21 cellular contexts compared by ENCODE assay signal in genomic region chr14:55782166-55782565, GRCh38.
DNase-seq lines count a peak whose midpoint lies in the region; ATAC-seq and TF ChIP-seq lines count a peak whose summit lies in the region.
"Had no signal": no experiment of that assay in that cellular context is flagged by ENCODE, and none has a peak within 500 bp of the region (broad histone marks: within the 10 kb centered on the region; RNA-seq: fewer than 3 reads in every experiment).

No MANE protein-coding gene starts in this region.

- DNase-seq in Calu3, result no peak
- DNase-seq in choroid plexus epithelial cell (ENCODE audit: low read depth), result peak; percentile 71
- no peak for DNase-seq in hepatocyte (ENCODE audit: low spot score)
- DNase-seq in mesendoderm, result no peak
- no peak for DNase-seq in RWPE1 (ENCODE audit: low spot score)
- DNase-seq in dorsolateral prefrontal cortex, result no peak
- no peak for DNase-seq in NCI-H1436 treated with DMSO at 0.1 percent for 48 hours (lab: John Stamatoyannopoulos, UW)
- DNase-seq: CD8-positive, alpha-beta T cell; GDM1; Kasumi-1; NCI-H1092 treated with DMSO at 0.1 percent for 48 hours; NCI-H146; NCI-H2029; NCI-H226; NCI-H510A treated with DMSO at 0.1 percent for 48 hours; NCI-H748 treated with DMSO at 0.1 percent for 48 hours had no signal

- no TSS peak for BruUV-seq in Calu3 (replicated peaks; lab: Mats Ljungman, UMichigan)

- peaks cover 4% of the 10 kb centered on the region for H3K4me1 ChIP-seq in hepatocyte (ENCODE audit: insufficient read depth)
- no peaks in the 10 kb centered on the region for H3K4me1 ChIP-seq in mesendoderm (ENCODE audit: control insufficient read depth, low read depth, low read length)
- H3K4me1 ChIP-seq: BLaER1 treated with 17β-estradiol and CSF1 and Interleukin-3, amounts not matched to agents 10 nM and 100 nM had no signal

- no peak overlapping the region for H2AK5ac ChIP-seq in mesendoderm (ENCODE audit: low read length)

- no peak overlapping the region for H2BK15ac ChIP-seq in mesendoderm (replicated peaks; ENCODE audit: low read depth)

- H3K23ac ChIP-seq in mesendoderm (ENCODE audit: low read length), result no peak overlapping the region

- CTCF ChIA-PET in Calu3 (lab: Charles Lee) (no interaction called here), RWPE1 (lab: Yijun Ruan, JAX) (no interaction called here)

- H3K4ac ChIP-seq in mesendoderm (ENCODE audit: low read depth, low read length), result no peak overlapping the region

- ATAC-seq in activated T-helper 17 cell treated with anti-CD3 and anti-CD28 coated beads, Interleukin-2, amount 50 U/mL, for 72 hours (replicated peaks), result peak; percentile 50
- ATAC-seq: CD8-positive, alpha-beta T cell; Panc1; SK-N-SH treated with all-trans-retinoic acid at 6 μM for 48 hours had no signal

- peaks cover 16% of the 10 kb centered on the region for H3K36me3 Mint-ChIP-seq in Calu3 (ENCODE audit: insufficient read depth, unreplicated experiment)
- H3K36me3 Mint-ChIP-seq in activated T-helper 17 cell treated with anti-CD3 and anti-CD28 coated beads, Interleukin-2, amount 50 U/mL, for 72 hours (ENCODE audit: low read depth), result no peaks in the 10 kb centered on the region
- H3K36me3 Mint-ChIP-seq: CD8-positive, alpha-beta T cell had no signal

- no peak overlapping the region for H3K4me3 Mint-ChIP-seq in Calu3 (ENCODE audit: low read depth, unreplicated experiment)
- no peak overlapping the region for H3K4me3 Mint-ChIP-seq in activated T-helper 17 cell treated with anti-CD3 and anti-CD28 coated beads, Interleukin-2, amount 50 U/mL, for 72 hours
- H3K4me3 Mint-ChIP-seq: CD8-positive, alpha-beta T cell had no signal

- no peaks in the 10 kb centered on the region for H4K20me1 ChIP-seq in hepatocyte (ENCODE audit: insufficient read depth, poor library complexity, severe bottlenecking)
- H4K20me1 ChIP-seq: BLaER1 treated with 17β-estradiol and CSF1 and Interleukin-3, amounts not matched to agents 10 nM and 100 nM had no signal

- no peak overlapping the region for H2BK120ac ChIP-seq in mesendoderm (ENCODE audit: low read depth, low read length)

- H4K8ac ChIP-seq in mesendoderm (ENCODE audit: low read depth, low read length), result no peak overlapping the region

- H3K27me3 Mint-ChIP-seq in Calu3 (ENCODE audit: unreplicated experiment), result no peaks in the 10 kb centered on the region
- H3K27me3 Mint-ChIP-seq in activated T-helper 17 cell treated with anti-CD3 and anti-CD28 coated beads, Interleukin-2, amount 50 U/mL, for 72 hours, result no peaks in the 10 kb centered on the region

- H3K27me3 ChIP-seq in hepatocyte, result no peaks in the 10 kb centered on the region
- H3K27me3 ChIP-seq in mesendoderm (ENCODE audit: insufficient read depth, low read length, poor library complexity), result no peaks in the 10 kb centered on the region
- no peaks in the 10 kb centered on the region for H3K27me3 ChIP-seq in dorsolateral prefrontal cortex
- H3K27me3 ChIP-seq: BLaER1 treated with 17β-estradiol and CSF1 and Interleukin-3, amounts not matched to agents 10 nM and 100 nM had no signal

- intact Hi-C loops in Calu3 (cut with micrococcal nuclease; ENCODE audit: unreplicated experiment), result no loop called here
- intact Hi-C loops in dorsolateral prefrontal cortex (cut with DNase I), result no loop called here

- H3K79me2 ChIP-seq in hepatocyte, result no peaks in the 10 kb centered on the region
- no peaks in the 10 kb centered on the region for H3K79me2 ChIP-seq in mesendoderm (ENCODE audit: control insufficient read depth, insufficient read depth, low read length)

- peak overlapping the region; percentile 52 for H3K27ac Mint-ChIP-seq in Calu3 (ENCODE audit: unreplicated experiment)
- H3K27ac Mint-ChIP-seq in activated T-helper 17 cell treated with anti-CD3 and anti-CD28 coated beads, Interleukin-2, amount 50 U/mL, for 72 hours, result no peak overlapping the region
- H3K27ac Mint-ChIP-seq: CD8-positive, alpha-beta T cell had no signal

- H3K4me3 ChIP-seq in choroid plexus epithelial cell (ENCODE audit: low read depth, low read length) (no peak overlapping the region), hepatocyte (no peak overlapping the region), mesendoderm (ENCODE audit: low read length) (no peak overlapping the region), dorsolateral prefrontal cortex (no peak overlapping the region)
- H3K4me3 ChIP-seq: BLaER1 treated with 17β-estradiol and CSF1 and Interleukin-3, amounts not matched to agents 10 nM and 100 nM had no signal

- TF ChIP-seq CTCF in Calu3 (IDR thresholded peaks at IDR 0.05; ENCODE audit: unreplicated experiment) (no peak), choroid plexus epithelial cell (conservative IDR thresholded peaks at IDR 0.05; ENCODE audit: low read depth, low read length) (no peak), hepatocyte (IDR thresholded peaks at IDR 0.05; ENCODE audit: poor library complexity) (no peak), RWPE1 (conservative IDR thresholded peaks at IDR 0.05; ENCODE audit: low read depth) (no peak), dorsolateral prefrontal cortex (IDR thresholded peaks at IDR 0.05 in 54 of 56, conservative IDR thresholded peaks at IDR 0.05 in 2 of 56; ENCODE audit: low read depth in 1 of 56, partially characterized antibody in 56 of 56) (no peak)

- peaks cover 47% of the 10 kb centered on the region for H3K4me1 Mint-ChIP-seq in Calu3 (ENCODE audit: low read depth, unreplicated experiment)
- no peaks in the 10 kb centered on the region for H3K4me1 Mint-ChIP-seq in activated T-helper 17 cell treated with anti-CD3 and anti-CD28 coated beads, Interleukin-2, amount 50 U/mL, for 72 hours

- no peaks in the 10 kb centered on the region for H3K9me3 ChIP-seq in hepatocyte (ENCODE audit: low read depth)

- H2AFZ ChIP-seq in hepatocyte, result no peak overlapping the region

- H3K36me3 ChIP-seq in hepatocyte (replicated peaks; ENCODE audit: insufficient read depth, low read depth) (no peaks in the 10 kb centered on the region), mesendoderm (ENCODE audit: control insufficient read depth, insufficient read depth, low read length) (no peaks in the 10 kb centered on the region)
- H3K36me3 ChIP-seq: BLaER1 treated with 17β-estradiol and CSF1 and Interleukin-3, amounts not matched to agents 10 nM and 100 nM had no signal

- H3K4me2 ChIP-seq in hepatocyte (no peak overlapping the region), mesendoderm (ENCODE audit: low read length) (no peak overlapping the region)
- H3K4me2 ChIP-seq: BLaER1 treated with 17β-estradiol and CSF1 and Interleukin-3, amounts not matched to agents 10 nM and 100 nM had no signal

- H3K79me1 ChIP-seq in mesendoderm (ENCODE audit: low read length), result no peaks in the 10 kb centered on the region

- POLR2A ChIA-PET in RWPE1 (lab: Yijun Ruan, JAX; ENCODE audit: low non-redundant PET), result no interaction called here

- no peak overlapping the region for H4K5ac ChIP-seq in mesendoderm (ENCODE audit: low read length)

- H3K27ac ChIP-seq in hepatocyte, result peak overlapping the region; percentile 67
- H3K27ac ChIP-seq in mesendoderm (ENCODE audit: low read depth, low read length), result no peak overlapping the region
- no peak overlapping the region for H3K27ac ChIP-seq in RWPE1
- H3K27ac ChIP-seq in dorsolateral prefrontal cortex, result no peak overlapping the region
- H3K27ac ChIP-seq: 22Rv1; BLaER1 treated with 17β-estradiol and CSF1 and Interleukin-3, amounts not matched to agents 10 nM and 100 nM had no signal

- H2BK5ac ChIP-seq in mesendoderm (ENCODE audit: low read length), result no peak overlapping the region

- H3K9me3 Mint-ChIP-seq in Calu3 (ENCODE audit: low read depth, unreplicated experiment), result peaks cover 9% of the 10 kb centered on the region
- H3K9me3 Mint-ChIP-seq in activated T-helper 17 cell treated with anti-CD3 and anti-CD28 coated beads, Interleukin-2, amount 50 U/mL, for 72 hours, result no peaks in the 10 kb centered on the region
- H3K9me3 Mint-ChIP-seq: CD8-positive, alpha-beta T cell had no signal

- H3K9ac ChIP-seq in mesendoderm (ENCODE audit: low read length), result no peak overlapping the region
- H3K9ac ChIP-seq: BLaER1 treated with 17β-estradiol and CSF1 and Interleukin-3, amounts not matched to agents 10 nM and 100 nM had no signal

- H3K9me2 ChIP-seq in hepatocyte (replicated peaks; ENCODE audit: insufficient read depth), result no peaks in the 10 kb centered on the region

- H3K18ac ChIP-seq in mesendoderm (ENCODE audit: low read length), result no peak overlapping the region

- H3K56ac ChIP-seq in mesendoderm (ENCODE audit: low read length), result no peak overlapping the region
